ENCODE assay signal across 6 cellular contexts in genomic region chr7:143873242-143873641, GRCh38. TPM values are rescaled to one million over a fixed set of nuclear protein-coding genes. Genes with fewer than 3 reads are reported as not detected.
DNase-seq lines count a peak whose midpoint lies in the region; ATAC-seq, FAIRE-seq and TF ChIP-seq lines count a peak whose summit lies in the region.
"Not testable (repeated sequence)": the region's sequence is repeated elsewhere in the genome, so short reads cannot be mapped to it uniquely, and the experiment has no call there.

No MANE protein-coding gene starts in this region.

- H3K9me3 ChIP-seq in astrocyte (ENCODE audit: insufficient read depth, low read depth, low read length), result not testable (repeated sequence)

- peaks cover 29% of the 10 kb centered on the region for H4K20me1 ChIP-seq in astrocyte (ENCODE audit: insufficient read depth, low read length)

- not testable (repeated sequence) for H3K27me3 Mint-ChIP-seq in activated CD4-positive, alpha-beta T cell treated with anti-CD3 and anti-CD28 coated beads for 36 hours; activated T-helper 17 cell treated with anti-CD3 and anti-CD28 coated beads, Interleukin-2, amount 50 U/mL, for 72 hours; astrocyte (ENCODE audit: low read depth, unreplicated experiment)

- not testable (repeated sequence) for H3K27ac ChIP-seq in astrocyte (ENCODE audit: low read depth, low read length)

- H3K27ac Mint-ChIP-seq in activated CD4-positive, alpha-beta T cell treated with anti-CD3 and anti-CD28 coated beads for 36 hours; activated T-helper 17 cell treated with anti-CD3 and anti-CD28 coated beads, Interleukin-2, amount 50 U/mL, for 72 hours; astrocyte (ENCODE audit: unreplicated experiment): not testable (repeated sequence)

- not testable (repeated sequence) for H3K36me3 Mint-ChIP-seq in activated CD4-positive, alpha-beta T cell treated with anti-CD3 and anti-CD28 coated beads for 36 hours (ENCODE audit: low read depth); activated T-helper 17 cell treated with anti-CD3 and anti-CD28 coated beads, Interleukin-2, amount 50 U/mL, for 72 hours (ENCODE audit: low read depth)
- peaks cover 17% of the 10 kb centered on the region for H3K36me3 Mint-ChIP-seq in astrocyte (ENCODE audit: low read depth, unreplicated experiment)

- H3K36me3 ChIP-seq in astrocyte (ENCODE audit: insufficient read depth, low read length), result peaks cover 16% of the 10 kb centered on the region

- peaks cover 21% of the 10 kb centered on the region for H3K79me2 ChIP-seq in astrocyte (ENCODE audit: insufficient read depth, low read length)

- H2AFZ ChIP-seq in astrocyte (ENCODE audit: low read depth, low read length), result not testable (repeated sequence)

- POLR2A ChIA-PET in activated CD4-positive, alpha-beta T cell treated with anti-CD3 and anti-CD28 coated beads for 36 hours (lab: Charles Lee), result not testable (repeated sequence)

- not testable (repeated sequence) for H3K4me2 ChIP-seq in astrocyte (ENCODE audit: low read length)

- H3K27me3 ChIP-seq in astrocyte (ENCODE audit: insufficient read depth, low read length), result not testable (repeated sequence)

- not testable (repeated sequence) for TF ChIP-seq CTCF in astrocyte (IDR thresholded peaks at IDR 0.05; ENCODE audit: insufficient read depth, low read depth, low read length)

- not testable (repeated sequence) for DNase-seq in activated CD4-positive, alpha-beta T cell treated with anti-CD3 and anti-CD28 coated beads for 36 hours; astrocyte (ENCODE audit: low read depth); frontal cortex (ENCODE audit: low spot score in 2 of 2); stimulated activated naive CD8-positive, alpha-beta T cell treated with anti-CD3 and anti-CD28 coated beads, Interleukin-15, Interleukin-2, amounts not matched to agents 100 U/mL and 50 U/mL, for 24 hours

- H3K4me3 ChIP-seq in astrocyte (ENCODE audit: insufficient read depth, low read depth, low read length), result not testable (repeated sequence)

- intact Hi-C loops in activated CD4-positive, alpha-beta T cell treated with anti-CD3 and anti-CD28 coated beads for 36 hours (cut with DNase I, micrococcal nuclease), result not testable (repeated sequence)

- not testable (repeated sequence) for H3K4me1 ChIP-seq in astrocyte (ENCODE audit: insufficient read depth, low read length)

- peak; percentile 51 for ATAC-seq in activated CD4-positive, alpha-beta T cell treated with anti-CD3 and anti-CD28 coated beads for 36 hours
- peak; percentile 86 for ATAC-seq in activated T-helper 17 cell treated with anti-CD3 and anti-CD28 coated beads, Interleukin-2, amount 50 U/mL, for 72 hours (replicated peaks)
- peak; percentile 55 for ATAC-seq in stimulated activated naive CD8-positive, alpha-beta T cell treated with anti-CD3 and anti-CD28 coated beads, Interleukin-15, Interleukin-2, amounts not matched to agents 100 U/mL and 50 U/mL, for 24 hours

- H3K4me1 Mint-ChIP-seq in activated CD4-positive, alpha-beta T cell treated with anti-CD3 and anti-CD28 coated beads for 36 hours; activated T-helper 17 cell treated with anti-CD3 and anti-CD28 coated beads, Interleukin-2, amount 50 U/mL, for 72 hours; astrocyte (ENCODE audit: low read depth, unreplicated experiment): not testable (repeated sequence)

- peak; percentile 68 for FAIRE-seq in A204.1 (lab: Jason Lieb, UNC)
- FAIRE-seq in astrocyte (lab: Jason Lieb, UNC), result peak; percentile 64
- peak; percentile 63 for FAIRE-seq in frontal cortex (lab: Jason Lieb, UNC)

- H3K9ac ChIP-seq in astrocyte (ENCODE audit: low read length), result not testable (repeated sequence)

- H3K4me3 Mint-ChIP-seq in activated CD4-positive, alpha-beta T cell treated with anti-CD3 and anti-CD28 coated beads for 36 hours; activated T-helper 17 cell treated with anti-CD3 and anti-CD28 coated beads, Interleukin-2, amount 50 U/mL, for 72 hours; astrocyte (ENCODE audit: unreplicated experiment): not testable (repeated sequence)

- H3K9me3 Mint-ChIP-seq in activated CD4-positive, alpha-beta T cell treated with anti-CD3 and anti-CD28 coated beads for 36 hours (ENCODE audit: low read depth); activated T-helper 17 cell treated with anti-CD3 and anti-CD28 coated beads, Interleukin-2, amount 50 U/mL, for 72 hours; astrocyte (ENCODE audit: unreplicated experiment): not testable (repeated sequence)

- CTCF ChIA-PET in activated CD4-positive, alpha-beta T cell treated with anti-CD3 and anti-CD28 coated beads for 36 hours (lab: Charles Lee), result not testable (repeated sequence)

RNA-seq across cellular contexts. Expression of gene TCAF1, which starts 28.7 kb away (rescaled TPM):
- 10 to 100 TPM; 16.5 to 17.7 TPM for total RNA-seq in activated CD4-positive, alpha-beta T cell treated with anti-CD3 and anti-CD28 coated beads for 36 hours
- 10 to 100 TPM; 19.2 to 48.0 TPM for total RNA-seq in activated T-helper 17 cell treated with anti-CD3 and anti-CD28 coated beads, Interleukin-2, amount 50 U/mL, for 72 hours
- 90.8 and 97.4 TPM in 2 replicates for total RNA-seq in astrocyte
- 160 TPM for total RNA-seq in frontal cortex
